Comparison of ENCODE assay signal across 8 cellular contexts in the genomic region with DNA sequence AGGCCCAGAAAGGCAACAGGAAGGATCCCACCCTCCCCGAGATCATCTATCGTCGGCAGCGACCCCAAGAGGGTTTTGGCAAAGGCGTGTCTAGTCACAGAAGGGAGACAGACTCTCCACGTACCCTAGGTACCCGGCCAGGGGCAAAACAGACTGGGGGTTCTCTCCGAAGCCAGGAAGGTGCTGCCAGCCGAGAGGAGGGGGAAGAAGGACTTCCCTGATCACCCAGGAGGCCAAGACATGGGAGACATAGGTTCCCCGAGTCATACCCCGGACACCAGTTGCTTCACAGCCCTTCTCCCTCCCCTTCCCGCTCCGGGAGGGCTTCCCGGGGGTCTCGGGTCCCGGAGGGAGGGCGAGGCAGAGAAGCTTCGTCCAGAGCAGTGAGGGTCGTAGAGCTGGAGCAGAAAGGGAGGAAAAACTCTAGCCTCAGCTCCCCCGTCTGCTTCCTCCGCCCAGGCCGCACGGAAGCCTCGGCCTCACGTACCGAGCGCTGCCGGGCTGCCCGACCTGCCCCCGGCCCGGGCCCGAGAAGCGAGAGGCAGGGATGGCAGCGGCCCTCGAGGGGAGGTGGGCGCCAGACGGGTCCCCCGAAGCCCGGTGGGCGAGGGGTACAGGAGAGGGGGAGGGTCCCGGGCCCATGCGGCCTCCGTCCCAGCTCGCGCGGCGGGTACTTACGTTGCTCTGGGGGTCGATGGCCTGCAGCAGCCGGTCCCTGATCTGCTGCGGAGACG. TPM values are rescaled to one million over a fixed set of nuclear protein-coding genes. Genes with fewer than 3 reads are reported as not detected.
A peak's percentile ranks its signal among the peaks of the same experiment; 100 is the strongest.
DNase-seq lines count a peak whose midpoint lies in the region; ATAC-seq and TF ChIP-seq lines count a peak whose summit lies in the region.

No MANE protein-coding gene starts in this region.

- no peak overlapping the region for H2AFZ ChIP-seq in OCI-LY3 (ENCODE audit: low read depth, low read length)

- H3K4me3 ChIP-seq in OCI-LY3 (ENCODE audit: low read length), result peak overlapping the region; percentile 99
- H3K4me3 ChIP-seq in left lung, result peak overlapping the region; percentile 96 to 99
- H3K4me3 ChIP-seq in thoracic aorta, result peak overlapping the region; percentile 96

- no peak for TF ChIP-seq CTCF in OCI-LY3 (IDR thresholded peaks at IDR 0.05; ENCODE audit: low read depth, low read length)
- no peak for TF ChIP-seq CTCF in brain (conservative IDR thresholded peaks at IDR 0.05)
- TF ChIP-seq CTCF in left lung (IDR thresholded peaks at IDR 0.05), result no peak
- TF ChIP-seq CTCF in thoracic aorta (IDR thresholded peaks at IDR 0.05), result no peak

- intact Hi-C loops in left lung (cut with DNase I), result loop anchor here in 1 of 2 donors (10.0 kb wide), 1 partner anchor 53 kb away; a partner anchor contains a TSS

- peaks cover 57% of the 10 kb centered on the region for H3K79me2 ChIP-seq in OCI-LY3 (ENCODE audit: low read length)

- H3K27ac ChIP-seq in OCI-LY3 (ENCODE audit: low read length) (peak overlapping the region; percentile 49), left lung (peak overlapping the region; percentile 72 to 90), thoracic aorta (peak overlapping the region; percentile 59 to 67)

- peak overlapping the region; percentile 94 for H3K4me2 ChIP-seq in OCI-LY3 (ENCODE audit: low read length)

- no peaks in the 10 kb centered on the region for H3K9me3 Mint-ChIP-seq in brain

- peak overlapping the region; percentile 90 to 96 (median 93) for H3K4me3 Mint-ChIP-seq in brain

- H3K4me1 ChIP-seq in OCI-LY3 (ENCODE audit: low read length) (peaks cover 32% of the 10 kb centered on the region), left lung (peaks cover 14 to 64% of the 10 kb centered on the region in 2 donors), thoracic aorta (ENCODE audit: control insufficient read depth in 1 of 2, low read depth in 2 of 2) (peaks cover 16 to 28% of the 10 kb centered on the region in 2 donors)

- DNase-seq in NCI-H748 (lab: John Stamatoyannopoulos, UW; ENCODE audit: unreplicated experiment) (peak; percentile 2), NCI-H748 treated with DMSO at 0.1 percent for 48 hours (lab: John Stamatoyannopoulos, UW) (no peak), left lung (peak in 1 of 2 donors; percentile 43), thoracic aorta (ENCODE audit: low spot score) (no peak), GM19238 (ENCODE audit: insufficient read length, low spot score) (no peak), putamen (ENCODE audit: low spot score) (no peak)

- peak overlapping the region; percentile 92 to 97 (median 93) for H3K27ac Mint-ChIP-seq in brain

- H3K36me3 ChIP-seq in OCI-LY3 (replicated peaks; ENCODE audit: low read depth, low read length) (peaks cover 39% of the 10 kb centered on the region), left lung (peaks cover 0 to 30% of the 10 kb centered on the region in 2 donors), thoracic aorta (no peaks in the 10 kb centered on the region)

- ATAC-seq in left lung (no peak), thoracic aorta (ENCODE audit: insufficient number of reproducible peaks, low FRiP score, low read depth) (no peak)

- peaks cover 52% of the 10 kb centered on the region for H4K20me1 ChIP-seq in OCI-LY3 (ENCODE audit: insufficient read depth, low read length)

- peaks cover 22% of the 10 kb centered on the region for H3K36me3 Mint-ChIP-seq in brain

- peaks cover 41% of the 10 kb centered on the region for H3K4me1 Mint-ChIP-seq in brain

- H3K27me3 ChIP-seq in OCI-LY3 (ENCODE audit: low read depth, low read length), result no peaks in the 10 kb centered on the region
- no peaks in the 10 kb centered on the region for H3K27me3 ChIP-seq in left lung
- no peaks in the 10 kb centered on the region for H3K27me3 ChIP-seq in thoracic aorta (replicated peaks; ENCODE audit: insufficient read depth)

- H3K27me3 Mint-ChIP-seq in brain, result peaks cover 10% of the 10 kb centered on the region

- H3K9ac ChIP-seq in OCI-LY3 (ENCODE audit: low read length), result peak overlapping the region; percentile 96

- H3K9me3 ChIP-seq in OCI-LY3 (ENCODE audit: insufficient read depth, low read length), result no peaks in the 10 kb centered on the region
- H3K9me3 ChIP-seq in left lung, result no peaks in the 10 kb centered on the region
- H3K9me3 ChIP-seq in thoracic aorta, result no peaks in the 10 kb centered on the region

RNA-seq across cellular contexts. Expression of a gene that starts 0.6 kb away (rescaled TPM):
- 5.6 TPM for polyA plus RNA-seq in brain (ENCODE audit: insufficient read depth, low read depth, low replicate concordance)
- total RNA-seq in left lung (10 to 100 TPM; 10.0 to 10.3 TPM), thoracic aorta (10 to 100 TPM in 1 of 2 donors, 1 to 10 TPM in 1; 9.6 to 14.2 TPM)

RNA-seq across cellular contexts. Expression of a gene that starts 32.6 kb away (rescaled TPM):
- 82.9 TPM for polyA plus RNA-seq in brain (ENCODE audit: insufficient read depth, low read depth, low replicate concordance)
- total RNA-seq in left lung (10 to 100 TPM; 70.7 to 85.9 TPM), thoracic aorta (100 to 1,000 TPM in 1 of 2 donors, 10 to 100 TPM in 1; 72.7 to 102 TPM)

RNA-seq across cellular contexts. Expression of a gene that starts 33.6 kb away (rescaled TPM):
- polyA plus RNA-seq in brain (ENCODE audit: insufficient read depth, low read depth, low replicate concordance), result 10.8 TPM
- total RNA-seq in left lung (1 to 10 TPM; 4.8 to 5.9 TPM), thoracic aorta (10 to 100 TPM in 1 of 2 donors, 1 to 10 TPM in 1; 7.6 to 11.9 TPM)

RNA-seq across cellular contexts. Expression of a gene that starts 55.1 kb away (rescaled TPM):
- 25.9 TPM for polyA plus RNA-seq in brain (ENCODE audit: insufficient read depth, low read depth, low replicate concordance)
- 10 to 100 TPM; 47.0 to 55.9 TPM for total RNA-seq in left lung
- total RNA-seq in thoracic aorta, result 10 to 100 TPM; 66.9 to 85.3 TPM
